In genomic region chr4:128220286-128221235, GRCh38 we compare ENCODE assay signal across 8 cellular contexts.
DNase-seq lines count a peak whose midpoint lies in the region; ATAC-seq, FAIRE-seq and TF ChIP-seq lines count a peak whose summit lies in the region.

No MANE protein-coding gene starts in this region.

- no peaks in the 10 kb centered on the region for H3K27me3 Mint-ChIP-seq in activated CD4-positive, alpha-beta T cell treated with anti-CD3 and anti-CD28 coated beads, Interleukin-2, amount 10 ng/mL, durations not matched to agents 7 days and 5 days

- POLR2A ChIA-PET in RWPE1 (lab: Yijun Ruan, JAX; ENCODE audit: low non-redundant PET) = no interaction called here
- POLR2A ChIA-PET in activated CD4-positive, alpha-beta T cell treated with anti-CD3 and anti-CD28 coated beads, Interleukin-2, amount 10 ng/mL, durations not matched to agents 7 days and 5 days (lab: Charles Lee) = no interaction called here

- H3K9me3 Mint-ChIP-seq in activated CD4-positive, alpha-beta T cell treated with anti-CD3 and anti-CD28 coated beads, Interleukin-2, amount 10 ng/mL, durations not matched to agents 7 days and 5 days = no peaks in the 10 kb centered on the region

- ATAC-seq in GM18498 (IDR thresholded peaks at IDR 0.05; ENCODE audit: unreplicated experiment) (peak; percentile 69), HG03159 (IDR thresholded peaks at IDR 0.05; ENCODE audit: unreplicated experiment) (peak; percentile 87)

- H3K4me1 Mint-ChIP-seq in activated CD4-positive, alpha-beta T cell treated with anti-CD3 and anti-CD28 coated beads, Interleukin-2, amount 10 ng/mL, durations not matched to agents 7 days and 5 days = no peaks in the 10 kb centered on the region

- no peaks in the 10 kb centered on the region for H3K36me3 Mint-ChIP-seq in activated CD4-positive, alpha-beta T cell treated with anti-CD3 and anti-CD28 coated beads, Interleukin-2, amount 10 ng/mL, durations not matched to agents 7 days and 5 days (ENCODE audit: low read depth)

- peak; percentile 24; the same call in 1 of the 2 replicates for TF ChIP-seq CTCF in RWPE1 (conservative IDR thresholded peaks at IDR 0.05; ENCODE audit: low read depth)

- no peak overlapping the region for H3K27ac Mint-ChIP-seq in activated CD4-positive, alpha-beta T cell treated with anti-CD3 and anti-CD28 coated beads, Interleukin-2, amount 10 ng/mL, durations not matched to agents 7 days and 5 days

- no peak overlapping the region for H3K27ac ChIP-seq in RWPE1

- DNase-seq in RWPE1 (ENCODE audit: low spot score) = peak; percentile 53
- DNase-seq in glomerular endothelial cell (ENCODE audit: extremely low read depth, low read depth, low spot score) = peak; percentile 50
- DNase-seq in activated T-cell treated with anti-CD3 and anti-CD28 coated beads, Interleukin-2, amount 50 U/mL, for 48 hours = no peak
- no peak for DNase-seq in activated CD4-positive, alpha-beta T cell treated with anti-CD3 and anti-CD28 coated beads, Interleukin-2, amount 10 ng/mL, durations not matched to agents 7 days and 5 days
- no peak for DNase-seq in NCI-H1436 (lab: John Stamatoyannopoulos, UW)

- CTCF ChIA-PET in RWPE1 (lab: Yijun Ruan, JAX) = interaction anchor here (0.6 kb wide), 1 partner anchor 159 kb away, joined by 3 read pairs; no protein-coding TSS in a partner anchor
- CTCF ChIA-PET in activated CD4-positive, alpha-beta T cell treated with anti-CD3 and anti-CD28 coated beads, Interleukin-2, amount 10 ng/mL, durations not matched to agents 7 days and 5 days (lab: Charles Lee) = interaction anchor here (1.0 kb wide), 1 partner anchor 14 kb away, joined by 5 read pairs; no protein-coding TSS in a partner anchor

- H3K4me3 Mint-ChIP-seq in activated CD4-positive, alpha-beta T cell treated with anti-CD3 and anti-CD28 coated beads, Interleukin-2, amount 10 ng/mL, durations not matched to agents 7 days and 5 days = no peak overlapping the region

- peak; percentile 95 for FAIRE-seq in A204.1 (lab: Jason Lieb, UNC)

Comparison
In these comparisons a context has a peak if more than half of its experiments do, and no peak if none do; other contexts are left out.
1. DNase-seq: peak in RWPE1 (single experiment) and glomerular endothelial cell (single experiment); none in activated T-cell treated with anti-CD3 and anti-CD28 coated beads, Interleukin-2, amount 50 U/mL, for 48 hours (0 of 2), activated CD4-positive, alpha-beta T cell treated with anti-CD3 and anti-CD28 coated beads, Interleukin-2, amount 10 ng/mL, durations not matched to agents 7 days and 5 days (single experiment) and NCI-H1436 (single experiment).